In the genomic region with DNA sequence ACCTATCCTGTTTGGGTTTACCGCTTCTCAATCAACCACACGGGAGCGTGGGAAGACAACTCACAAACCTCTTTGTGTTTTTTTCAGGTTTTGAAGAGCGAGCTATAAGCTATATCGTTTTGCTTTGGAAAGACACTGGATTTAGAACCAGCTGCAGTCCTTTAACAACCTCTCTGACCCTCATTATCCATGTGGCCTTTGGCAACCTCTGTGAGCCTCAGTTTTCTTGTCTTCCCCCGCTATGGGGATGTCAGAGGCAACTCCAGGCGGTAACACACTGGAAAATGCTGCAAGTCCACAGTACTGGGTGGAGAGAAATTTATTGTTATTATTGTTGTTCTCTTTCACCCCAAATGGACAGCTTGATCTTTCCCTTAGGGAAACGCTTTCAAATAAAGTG, we compare ENCODE assay signal across 15 cellular contexts.
"Had no signal": no experiment of that assay in that cellular context is flagged by ENCODE, and none has a peak within 500 bp of the region (broad histone marks: within the 10 kb centered on the region; RNA-seq: fewer than 3 reads in every experiment).

No MANE protein-coding gene starts in this region.

- H3K9me3 ChIP-seq: left lung had no signal

- H3K27ac Mint-ChIP-seq: activated naive CD4-positive, alpha-beta T cell treated with anti-CD3 and anti-CD28 coated beads, Interleukin-2, amount 50 U/mL, for 24 hours; stimulated activated memory B cell treated with anti-CD40 and anti-IgM and Interleukin-4, amounts not matched to agents 10 μg/mL and 1 μg/mL and 100 μg/mL, for 72 hours had no signal

- H3K36me3 ChIP-seq: heart left ventricle, left lung had no signal

- ATAC-seq: heart left ventricle; left lung; stimulated activated memory B cell treated with anti-CD40 and anti-IgM and Interleukin-4, amounts not matched to agents 10 μg/mL and 1 μg/mL and 100 μg/mL, for 72 hours had no signal

- H3K36me3 Mint-ChIP-seq: activated naive CD4-positive, alpha-beta T cell treated with anti-CD3 and anti-CD28 coated beads, Interleukin-2, amount 50 U/mL, for 24 hours; brain; stimulated activated memory B cell treated with anti-CD40 and anti-IgM and Interleukin-4, amounts not matched to agents 10 μg/mL and 1 μg/mL and 100 μg/mL, for 72 hours had no signal

- H3K4me1 Mint-ChIP-seq: activated naive CD4-positive, alpha-beta T cell treated with anti-CD3 and anti-CD28 coated beads, Interleukin-2, amount 50 U/mL, for 24 hours; stimulated activated memory B cell treated with anti-CD40 and anti-IgM and Interleukin-4, amounts not matched to agents 10 μg/mL and 1 μg/mL and 100 μg/mL, for 72 hours had no signal

- H3K9me3 Mint-ChIP-seq: activated naive CD4-positive, alpha-beta T cell treated with anti-CD3 and anti-CD28 coated beads, Interleukin-2, amount 50 U/mL, for 24 hours had no signal

- H3K4me3 Mint-ChIP-seq: activated naive CD4-positive, alpha-beta T cell treated with anti-CD3 and anti-CD28 coated beads, Interleukin-2, amount 50 U/mL, for 24 hours; brain; stimulated activated memory B cell treated with anti-CD40 and anti-IgM and Interleukin-4, amounts not matched to agents 10 μg/mL and 1 μg/mL and 100 μg/mL, for 72 hours had no signal

- DNase-seq: activated CD4-positive, alpha-beta T cell treated with anti-CD3 and anti-CD28 coated beads, Interleukin-2, amount 50 U/mL, for 1 hour; activated CD4-positive, CD25-positive, alpha-beta regulatory T cell; activated T-cell treated with anti-CD3 and anti-CD28 coated beads, Interleukin-2, amount 50 U/mL, for 1 hour; cerebellar nuclear complex; dermis blood vessel endothelial cell; heart left ventricle; islet precursor cell; left lung; mesenchymal stem cell; stimulated activated CD4-positive, alpha-beta T cell treated with anti-CD3 and anti-CD28 coated beads, Interleukin-1b, Interleukin-23, amount 100 ng/mL, for 48 hours; substantia nigra; T-helper 2 cell had no signal

- H3K27me3 ChIP-seq: heart left ventricle, left lung had no signal

- H3K27me3 Mint-ChIP-seq: activated naive CD4-positive, alpha-beta T cell treated with anti-CD3 and anti-CD28 coated beads, Interleukin-2, amount 50 U/mL, for 24 hours had no signal

- H3K4me3 ChIP-seq: heart left ventricle, left lung had no signal
